In genomic region chr1:198937231-198938031, GRCh38 we compare ENCODE assay signal across 8 cellular contexts.
DNase-seq lines count a peak whose midpoint lies in the region; ATAC-seq and TF ChIP-seq lines count a peak whose summit lies in the region.

No MANE protein-coding gene starts in this region.

- H3K4me1 ChIP-seq in OCI-LY1 (ENCODE audit: insufficient read depth, low read length, severe bottlenecking) (peaks cover 34% of the 10 kb centered on the region), ovary (ENCODE audit: insufficient read depth) (peaks cover 1% of the 10 kb centered on the region)

- H3K9me3 ChIP-seq in OCI-LY1 (ENCODE audit: low read length) (no peaks in the 10 kb centered on the region), ovary (no peaks in the 10 kb centered on the region)

- H3K27ac ChIP-seq in OCI-LY1 (ENCODE audit: low read depth, low read length, poor library complexity, severe bottlenecking), result peak overlapping the region; percentile 93
- H3K27ac ChIP-seq in ovary, result no peak overlapping the region

- peak overlapping the region; percentile 95 for H3K9ac ChIP-seq in OCI-LY1 (ENCODE audit: low read length)

- peak; percentile 92 for DNase-seq in EL
- peak; percentile 56 for DNase-seq in HS-5 (ENCODE audit: low read depth)
- peak; percentile 36 for DNase-seq in activated naive CD8-positive, alpha-beta T cell treated with anti-CD3 and anti-CD28 coated beads, Interleukin-2, amount 50 U/mL, for 24 hours
- peak in 40 of 42 donors; percentile 5 to 93 (median 76) for DNase-seq in head of caudate nucleus
- no peak for DNase-seq in ovary
- DNase-seq in osteocyte (ENCODE audit: extremely low spot score, unreplicated experiment), result no peak

- no peak for TF ChIP-seq CTCF in OCI-LY1 (IDR thresholded peaks at IDR 0.05; ENCODE audit: low read length)
- no peak for TF ChIP-seq CTCF in ovary (IDR thresholded peaks at IDR 0.05)
- no peak for TF ChIP-seq CTCF in osteocyte (IDR thresholded peaks at IDR 0.05)

- H2AFZ ChIP-seq in OCI-LY1 (ENCODE audit: low read length), result no peak overlapping the region

- H3K36me3 Mint-ChIP-seq in activated naive CD8-positive, alpha-beta T cell treated with anti-CD3 and anti-CD28 coated beads, Interleukin-2, amount 50 U/mL, for 24 hours (ENCODE audit: low read depth), result peaks cover 3% of the 10 kb centered on the region
- peaks cover 7% of the 10 kb centered on the region for H3K36me3 Mint-ChIP-seq in osteocyte (ENCODE audit: unreplicated experiment)

- H3K79me2 ChIP-seq in OCI-LY1 (ENCODE audit: insufficient read depth, low read length), result peaks cover 56% of the 10 kb centered on the region

- H3K4me3 Mint-ChIP-seq in activated naive CD8-positive, alpha-beta T cell treated with anti-CD3 and anti-CD28 coated beads, Interleukin-2, amount 50 U/mL, for 24 hours, result no peak overlapping the region
- no peak overlapping the region for H3K4me3 Mint-ChIP-seq in osteocyte (ENCODE audit: unreplicated experiment)

- H3K4me2 ChIP-seq in OCI-LY1 (ENCODE audit: low read length), result peak overlapping the region; percentile 80

- TF ChIP-seq EP300 in ovary (IDR thresholded peaks at IDR 0.05), result no peak

- peaks cover 11% of the 10 kb centered on the region for H3K9me3 Mint-ChIP-seq in activated naive CD8-positive, alpha-beta T cell treated with anti-CD3 and anti-CD28 coated beads, Interleukin-2, amount 50 U/mL, for 24 hours
- H3K9me3 Mint-ChIP-seq in osteocyte (ENCODE audit: unreplicated experiment), result no peaks in the 10 kb centered on the region

- H3K9me2 ChIP-seq in OCI-LY1 (ENCODE audit: low read depth, low read length), result no peaks in the 10 kb centered on the region

- no peaks in the 10 kb centered on the region for H4K20me1 ChIP-seq in OCI-LY1 (ENCODE audit: insufficient read depth, low read length)

- no peaks in the 10 kb centered on the region for H3K27me3 Mint-ChIP-seq in activated naive CD8-positive, alpha-beta T cell treated with anti-CD3 and anti-CD28 coated beads, Interleukin-2, amount 50 U/mL, for 24 hours
- H3K27me3 Mint-ChIP-seq in osteocyte (ENCODE audit: unreplicated experiment), result no peaks in the 10 kb centered on the region

- ATAC-seq in GM21423 (IDR thresholded peaks at IDR 0.05; ENCODE audit: unreplicated experiment), result peak; percentile 82
- peak; percentile 98 for ATAC-seq in activated naive CD8-positive, alpha-beta T cell treated with anti-CD3 and anti-CD28 coated beads, Interleukin-2, amount 50 U/mL, for 24 hours

- H3K4me3 ChIP-seq in OCI-LY1 (ENCODE audit: low read depth, low read length, poor library complexity, severe bottlenecking) (peak overlapping the region; percentile 91), ovary (peak overlapping the region; percentile 17)

- H3K36me3 ChIP-seq in OCI-LY1 (ENCODE audit: insufficient read depth, low read length) (peaks cover 46% of the 10 kb centered on the region), ovary (no peaks in the 10 kb centered on the region)

- peak overlapping the region; percentile 84 for H3K27ac Mint-ChIP-seq in activated naive CD8-positive, alpha-beta T cell treated with anti-CD3 and anti-CD28 coated beads, Interleukin-2, amount 50 U/mL, for 24 hours
- no peak overlapping the region for H3K27ac Mint-ChIP-seq in osteocyte (ENCODE audit: unreplicated experiment)

- TF ChIP-seq POLR2A in ovary (IDR thresholded peaks at IDR 0.05), result no peak

- WGBS in ovary, 3 donors, result 14 to 17% (median 15%) methylated on average over 5 of the region's 5 CpGs

- H3F3A ChIP-seq in OCI-LY1 (ENCODE audit: insufficient read depth, low read length), result no peaks in the 10 kb centered on the region

- intact Hi-C loops in head of caudate nucleus (cut with DNase I) (loop anchor here (2.0 to 10.0 kb wide), 2 partner anchors 143 to 177 kb away; no protein-coding TSS in a partner anchor), ovary (cut with DNase I) (no loop called here)

- H3K4me1 Mint-ChIP-seq in activated naive CD8-positive, alpha-beta T cell treated with anti-CD3 and anti-CD28 coated beads, Interleukin-2, amount 50 U/mL, for 24 hours, result peaks cover 24% of the 10 kb centered on the region
- peaks cover 18% of the 10 kb centered on the region for H3K4me1 Mint-ChIP-seq in osteocyte (ENCODE audit: unreplicated experiment)

- H3K27me3 ChIP-seq in OCI-LY1 (ENCODE audit: insufficient read depth, low read length), result no peaks in the 10 kb centered on the region
- no peaks in the 10 kb centered on the region for H3K27me3 ChIP-seq in ovary

Comparison
In these comparisons a context has a peak if more than half of its experiments do, and no peak if none do; other contexts are left out.
1. DNase-seq: peak in EL (single experiment), HS-5 (single experiment), activated naive CD8-positive, alpha-beta T cell treated with anti-CD3 and anti-CD28 coated beads, Interleukin-2, amount 50 U/mL, for 24 hours (single experiment) and head of caudate nucleus (40 of 42); none in ovary (0 of 5) and osteocyte (single experiment).